In the genomic region with DNA sequence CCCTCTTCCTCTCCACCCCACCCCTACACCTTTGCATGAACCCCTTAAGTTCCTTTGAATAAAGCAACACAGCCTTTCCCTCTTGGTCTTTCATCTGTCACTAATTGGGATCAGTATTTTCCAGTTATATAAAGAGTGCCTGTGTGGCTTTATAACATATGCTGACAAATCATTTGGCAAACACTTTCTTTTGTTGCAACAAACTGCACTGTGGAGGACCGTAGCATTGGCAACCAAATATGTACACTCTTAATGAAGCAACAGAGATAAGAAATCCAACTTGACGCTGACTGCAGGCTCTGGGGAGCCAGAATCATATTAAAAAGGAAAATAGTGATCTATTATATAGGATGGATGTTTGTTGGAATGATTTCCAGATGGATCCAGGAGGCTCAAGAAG, we compare ENCODE assay signal across 12 cellular contexts.
A peak's percentile ranks its signal among the peaks of the same experiment; 100 is the strongest.
DNase-seq lines count a peak whose midpoint lies in the region; ATAC-seq, FAIRE-seq and TF ChIP-seq lines count a peak whose summit lies in the region.
"Had no signal": no experiment of that assay in that cellular context is flagged by ENCODE, and none has a peak within 500 bp of the region (broad histone marks: within the 10 kb centered on the region; RNA-seq: fewer than 3 reads in every experiment).

No MANE protein-coding gene starts in this region.

- no peak for FAIRE-seq in bronchial epithelial cell (lab: Jason Lieb, UNC)
- FAIRE-seq: A204.1, GM12878, TTC549 had no signal

- peak; percentile 5 for DNase-seq in NCI-H748 (lab: John Stamatoyannopoulos, UW; ENCODE audit: unreplicated experiment)
- no peak for DNase-seq in NCI-H748 treated with DMSO at 0.1 percent for 48 hours (lab: John Stamatoyannopoulos, UW)
- DNase-seq in bronchial epithelial cell (ENCODE audit: low read depth): peak; percentile 81
- peak; percentile 45 for DNase-seq in lung (ENCODE audit: low spot score)
- DNase-seq in BE2C: no peak
- no peak for DNase-seq in epidermal melanocyte (ENCODE audit: insufficient read length, low spot score)
- DNase-seq: activated naive CD4-positive, alpha-beta T cell treated with Interleukin-2 at 50 U/mL for 16 hours had no signal

- H3K36me3 ChIP-seq in bronchial epithelial cell (ENCODE audit: control insufficient read depth, insufficient read depth, low read length) (no peaks in the 10 kb centered on the region), lung (ENCODE audit: control insufficient read depth in 2 of 2, insufficient read depth in 2 of 2, low read length in 2 of 2) (no peaks in the 10 kb centered on the region), urinary bladder (ENCODE audit: insufficient read depth) (no peaks in the 10 kb centered on the region), BE2C (no peaks in the 10 kb centered on the region)

- WGBS in lung, 2 donors: 28 to 72% methylated on average over 2 of the region's 2 CpGs
- 7% methylated on average over 2 of the region's 2 CpGs for WGBS in urinary bladder

- no peak overlapping the region for H3K4me3 ChIP-seq in bronchial epithelial cell (ENCODE audit: low read depth, low read length)
- H3K4me3 ChIP-seq in lung: no peak overlapping the region
- no peak overlapping the region for H3K4me3 ChIP-seq in urinary bladder (ENCODE audit: low read depth, low read length)
- no peak overlapping the region for H3K4me3 ChIP-seq in BE2C (ENCODE audit: low read depth, low read length)
- H3K4me3 ChIP-seq: GM12878 had no signal

- TF ChIP-seq CTCF in bronchial epithelial cell (IDR thresholded peaks at IDR 0.05; ENCODE audit: insufficient read depth, low read length, severe bottlenecking): no peak
- no peak for TF ChIP-seq CTCF in lung (IDR thresholded peaks at IDR 0.05; ENCODE audit: control extremely low read depth, extremely low read depth)
- no peak for TF ChIP-seq CTCF in BE2C (IDR thresholded peaks at IDR 0.05; ENCODE audit: low read depth, low read length)

- H3K27ac ChIP-seq in lung (ENCODE audit: low read depth in 1 of 2, low read length in 1 of 2): peak overlapping the region in 1 of 2 donors; percentile 78
- H3K27ac ChIP-seq in urinary bladder (ENCODE audit: low read depth): peak overlapping the region; percentile 40

- H3K4me1 ChIP-seq in lung (ENCODE audit: control insufficient read depth in 2 of 2, insufficient read depth in 2 of 2, low read length in 2 of 2): peaks cover 8 to 13% of the 10 kb centered on the region in 2 donors
- peaks cover 3% of the 10 kb centered on the region for H3K4me1 ChIP-seq in urinary bladder (ENCODE audit: insufficient read depth)
- H3K4me1 ChIP-seq in BE2C: peaks cover 14% of the 10 kb centered on the region

- ATAC-seq in lung (ENCODE audit: insufficient read depth, low FRiP score) (peak; percentile 32), HG02970 (IDR thresholded peaks at IDR 0.05; ENCODE audit: low FRiP score, unreplicated experiment) (no peak)
- ATAC-seq: GM12878 had no signal

- no peaks in the 10 kb centered on the region for H3K9me3 ChIP-seq in lung (ENCODE audit: control insufficient read depth in 2 of 2, insufficient read depth in 1 of 2, low read length in 1 of 2)
- H3K9me3 ChIP-seq in BE2C: no peaks in the 10 kb centered on the region

- H3K27me3 ChIP-seq in bronchial epithelial cell (ENCODE audit: control insufficient read depth, insufficient read depth, low read length): no peaks in the 10 kb centered on the region
- H3K27me3 ChIP-seq in lung (ENCODE audit: control insufficient read depth, insufficient read depth): no peaks in the 10 kb centered on the region
- no peaks in the 10 kb centered on the region for H3K27me3 ChIP-seq in BE2C

Comparison
In these comparisons a context has a peak if more than half of its experiments do, and no peak if none do; other contexts are left out.
1. DNase-seq: peak in NCI-H748 (single experiment), bronchial epithelial cell (single experiment) and lung (single experiment); none in NCI-H748 treated with DMSO at 0.1 percent for 48 hours (single experiment), BE2C (single experiment) and epidermal melanocyte (single experiment).